24 cellular contexts compared by ENCODE assay signal in the genomic region with DNA sequence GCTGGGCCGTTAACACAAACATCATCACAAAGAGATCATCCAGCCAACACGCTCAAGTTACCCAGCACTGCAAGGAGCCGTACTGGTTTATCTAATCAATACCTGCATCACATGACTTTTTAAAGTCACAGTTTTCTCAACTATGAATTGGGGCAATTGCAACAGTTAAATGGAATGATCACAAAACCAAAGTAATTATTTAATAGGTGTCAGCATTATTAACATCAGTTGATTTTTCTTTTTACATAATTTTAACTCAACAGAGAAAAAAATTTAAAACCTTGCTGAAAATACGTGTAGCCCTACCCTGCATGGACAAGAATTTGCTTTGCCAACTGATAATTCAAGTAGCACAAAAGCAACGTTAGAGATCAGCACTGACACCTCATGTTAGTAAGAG.
"Had no signal": no experiment of that assay in that cellular context is flagged by ENCODE, and none has a peak within 500 bp of the region (broad histone marks: within the 10 kb centered on the region; RNA-seq: fewer than 3 reads in every experiment).

No MANE protein-coding gene starts in this region.

- H3K9me3 ChIP-seq: breast epithelium had no signal

- ATAC-seq: activated CD8-positive, alpha-beta memory T cell treated with anti-CD3 and anti-CD28 coated beads, Interleukin-2, amount 10 ng/mL, durations not matched to agents 7 days and 5 days; T-helper 17 cell had no signal

- H3K4me1 ChIP-seq: breast epithelium had no signal

- H3K4me2 ChIP-seq: PC-9 had no signal

- FAIRE-seq: TTC549 had no signal

- H3K36me3 ChIP-seq: breast epithelium had no signal

- H3K4me3 ChIP-seq: breast epithelium, PC-9 had no signal

- H2AFZ ChIP-seq: PC-9 had no signal

- DNase-seq: activated B cell treated with CpG ODN at 0.5 μM for 24 hours; activated CD4-positive, alpha-beta T cell treated with anti-CD3 and anti-CD28 coated beads for 1 hour; activated CD4-positive, alpha-beta T cell treated with anti-CD3 and anti-CD28 coated beads, Interleukin-2, amount 10 ng/mL, durations not matched to agents 24 days and 14 days; activated CD4-positive, alpha-beta T cell treated with anti-CD3 and anti-CD28 coated beads, Interleukin-2, amount 50 U/mL, for 48 hours; activated CD8-positive, alpha-beta memory T cell treated with anti-CD3 and anti-CD28 coated beads, Interleukin-2, amount 10 ng/mL, durations not matched to agents 7 days and 5 days; activated effector memory CD4-positive, alpha-beta T cell treated with Interleukin-2 at 50 U/mL for 16 hours; activated naive CD4-positive, alpha-beta T cell; activated T-cell treated with anti-CD3 and anti-CD28 coated beads, Interleukin-2, amount 50 U/mL, for 24 hours; aorta; caudate nucleus; KBM-7; NCI-H1092; NCI-H1694 treated with DMSO at 0.1 percent for 48 hours; NCI-H2029 treated with DMSO at 0.1 percent for 48 hours; NCI-H2171; NCI-H2227 treated with DMSO at 0.1 percent for 48 hours; NCI-H446 treated with DMSO at 0.1 percent for 48 hours; NCI-H524 treated with DMSO at 0.1 percent for 48 hours; PC-9; SHP77 treated with DMSO at 0.1 percent for 48 hours; T-helper 17 cell; T-helper 9 cell had no signal

- H3K27ac ChIP-seq: breast epithelium, PC-9 had no signal
